In genomic region chr10:2948127-2948854, GRCh38 we compare ENCODE assay signal across 10 cellular contexts.
A peak's percentile ranks its signal among the peaks of the same experiment; 100 is the strongest.
DNase-seq lines count a peak whose midpoint lies in the region; ATAC-seq and TF ChIP-seq lines count a peak whose summit lies in the region.
"Had no signal": no experiment of that assay in that cellular context is flagged by ENCODE, and none has a peak within 500 bp of the region (broad histone marks: within the 10 kb centered on the region; RNA-seq: fewer than 3 reads in every experiment).

No MANE protein-coding gene starts in this region.

- CTCF ChIA-PET in GM10248 (lab: Yijun Ruan, JAX), result interaction anchor here (1.1 to 1.3 kb wide), 2 partner anchors 20 to 95 kb away, joined by 7 to 10 read pairs; no protein-coding TSS in a partner anchor

- ATAC-seq in GM18873 (IDR thresholded peaks at IDR 0.05; ENCODE audit: low FRiP score, unreplicated experiment), result peak; percentile 66
- peak; percentile 82 for ATAC-seq in GM21825 (IDR thresholded peaks at IDR 0.05; ENCODE audit: unreplicated experiment)
- ATAC-seq in HG03354 (IDR thresholded peaks at IDR 0.05; ENCODE audit: poor library complexity, severe bottlenecking, unreplicated experiment), result peak; percentile 81

- no peak for TF ChIP-seq CTCF in GM10248 (IDR thresholded peaks at IDR 0.05; ENCODE audit: control extremely low read depth, extremely low read depth, low read depth, missing control alignments)

- POLR2A ChIA-PET in GM10248 (lab: Yijun Ruan, JAX), result no interaction called here

- DNase-seq in GM10248 (ENCODE audit: extremely low spot score) (peak; percentile 53), NCI-H446 (lab: John Stamatoyannopoulos, UW) (no peak), pons (ENCODE audit: low spot score) (no peak), DMS 273 (lab: John Stamatoyannopoulos, UW; ENCODE audit: unreplicated experiment) (no peak)
- DNase-seq in activated CD8-positive, alpha-beta memory T cell treated with anti-CD3 and anti-CD28 coated beads, Interleukin-2, amount 50 U/mL, for 48 hours, result no peak
- DNase-seq: central memory CD4-positive, alpha-beta T cell; SHP77 had no signal
